17 cellular contexts compared by ENCODE assay signal in the genomic region with DNA sequence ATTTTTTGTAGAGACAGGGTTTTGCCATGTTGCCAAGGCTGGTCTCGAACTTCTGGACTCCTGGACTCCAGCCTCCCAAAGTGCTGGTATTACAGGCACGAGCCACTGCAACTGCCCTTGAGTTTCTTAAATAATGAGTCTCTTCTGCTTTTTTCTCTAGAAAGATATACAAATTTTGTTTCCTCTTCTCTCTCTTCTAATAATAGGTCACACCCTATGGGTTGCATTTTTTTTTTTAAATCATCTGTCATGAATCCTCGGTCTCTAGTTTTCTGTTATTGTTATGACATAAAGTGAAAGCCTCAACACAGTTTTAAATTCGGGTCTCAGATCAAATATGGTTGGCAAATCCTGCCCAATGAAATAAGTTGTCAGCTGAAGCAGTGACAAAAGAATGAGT.
DNase-seq lines count a peak whose midpoint lies in the region; ATAC-seq and TF ChIP-seq lines count a peak whose summit lies in the region.
"Had no signal": no experiment of that assay in that cellular context is flagged by ENCODE, and none has a peak within 500 bp of the region (broad histone marks: within the 10 kb centered on the region; RNA-seq: fewer than 3 reads in every experiment).

No MANE protein-coding gene starts in this region.

- H3K9ac ChIP-seq in colonic mucosa (ENCODE audit: low read depth in 2 of 2, low read length in 2 of 2): no peak overlapping the region

- no peaks in the 10 kb centered on the region for H3K27me3 ChIP-seq in GM06990 (replicated peaks; ENCODE audit: control insufficient read depth, insufficient read depth, low read length)
- H3K27me3 ChIP-seq in colonic mucosa: no peaks in the 10 kb centered on the region
- H3K27me3 ChIP-seq: upper lobe of right lung had no signal

- no peak overlapping the region for H3K27ac ChIP-seq in colonic mucosa
- H3K27ac ChIP-seq: skin epidermis, upper lobe of right lung had no signal

- H3K36me3 ChIP-seq in GM06990 (ENCODE audit: control insufficient read depth, insufficient read depth, low read length): no peaks in the 10 kb centered on the region
- H3K36me3 ChIP-seq in colonic mucosa: no peaks in the 10 kb centered on the region
- H3K36me3 ChIP-seq: upper lobe of right lung had no signal

- H3K4me1 ChIP-seq in colonic mucosa: no peaks in the 10 kb centered on the region
- H3K4me1 ChIP-seq: upper lobe of right lung had no signal

- DNase-seq in GM06990 (ENCODE audit: extremely low read depth, insufficient read length) (peak; percentile 1), colonic mucosa (no peak), superior temporal gyrus (ENCODE audit: extremely low spot score) (no peak)
- DNase-seq in activated CD4-positive, alpha-beta T cell treated with anti-CD3 and anti-CD28 coated beads, Interleukin-2, amount 50 U/mL, for 1 hour: no peak
- no peak for DNase-seq in activated CD8-positive, alpha-beta memory T cell treated with anti-CD3 and anti-CD28 coated beads for 24 hours
- DNase-seq: activated T-cell treated with anti-CD3 and anti-CD28 coated beads, Interleukin-2, amount 50 U/mL, for 24 hours; aorta; effector memory CD4-positive, alpha-beta T cell; glutamatergic neuron; left colon; NCI-H345; upper lobe of right lung had no signal

- ATAC-seq in GM19328 (IDR thresholded peaks at IDR 0.05; ENCODE audit: unreplicated experiment) (peak; percentile 53), HG02870 (IDR thresholded peaks at IDR 0.05; ENCODE audit: unreplicated experiment) (peak; percentile 74), HG03565 (IDR thresholded peaks at IDR 0.05; ENCODE audit: unreplicated experiment) (peak; percentile 65)
- ATAC-seq: left colon, Right ventricle myocardium inferior, upper lobe of right lung had no signal

- TF ChIP-seq CTCF in GM06990 (IDR thresholded peaks at IDR 0.05; ENCODE audit: insufficient read depth, low read length, poor library complexity, severe bottlenecking) (no peak), colonic mucosa (IDR thresholded peaks at IDR 0.05) (no peak)

- H3K9me3 ChIP-seq in colonic mucosa: no peaks in the 10 kb centered on the region
- H3K9me3 ChIP-seq: upper lobe of right lung had no signal

- intact Hi-C loops in colonic mucosa (cut with DNase I): no loop called here

- H3K4me3 ChIP-seq in GM06990 (replicated peaks; ENCODE audit: low read depth, low read length) (no peak overlapping the region), colonic mucosa (no peak overlapping the region)
- H3K4me3 ChIP-seq: skin epidermis, upper lobe of right lung had no signal
